ENCODE assay signal across 8 cellular contexts in genomic region chr15:74127255-74127953, GRCh38. TPM values are rescaled to one million over a fixed set of nuclear protein-coding genes. Genes with fewer than 3 reads are reported as not detected.
DNase-seq lines count a peak whose midpoint lies in the region; ATAC-seq and TF ChIP-seq lines count a peak whose summit lies in the region.

No MANE protein-coding gene starts in this region.

- 8% methylated on average over 44 of the region's 44 CpGs for WGBS in urinary bladder

- peak; percentile 99 to 100 for TF ChIP-seq CTCF in right atrium auricular region (IDR thresholded peaks at IDR 0.05)

- peak overlapping the region; percentile 36 to 50 for H3K4me3 ChIP-seq in right atrium auricular region
- H3K4me3 ChIP-seq in urinary bladder (ENCODE audit: low read depth, low read length), result peak overlapping the region; percentile 11

- H3K9me3 ChIP-seq in right atrium auricular region, result no peaks in the 10 kb centered on the region

- peaks cover 7 to 31% of the 10 kb centered on the region in 2 donors for H3K27me3 ChIP-seq in right atrium auricular region

- DNase-seq in 8988T (peak; percentile 89), NCI-H1417 (lab: John Stamatoyannopoulos, UW) (peak; percentile 91 to 98 (median 97)), T-helper 2 cell (peak; percentile 46 to 81 (median 70)), amniotic stem cell (lab: John Stamatoyannopoulos, UW) (peak; percentile 57), right atrium auricular region (ENCODE audit: low spot score) (peak; percentile 93), putamen (ENCODE audit: low spot score) (peak; percentile 75)

- H3K27ac ChIP-seq in right atrium auricular region, result peak overlapping the region in 1 of 2 donors; percentile 52
- no peak overlapping the region for H3K27ac ChIP-seq in urinary bladder (ENCODE audit: low read depth)

- H3K4me1 ChIP-seq in right atrium auricular region, result peaks cover 0 to 35% of the 10 kb centered on the region in 2 donors
- H3K4me1 ChIP-seq in urinary bladder (ENCODE audit: insufficient read depth), result no peaks in the 10 kb centered on the region

- H3K36me3 ChIP-seq in right atrium auricular region (no peaks in the 10 kb centered on the region), urinary bladder (ENCODE audit: insufficient read depth) (no peaks in the 10 kb centered on the region)

- ATAC-seq in GM18909 (IDR thresholded peaks at IDR 0.05; ENCODE audit: poor library complexity, unreplicated experiment), result peak; percentile 67

RNA-seq across cellular contexts. Expression of gene ISLR2, which starts 3.0 kb away (rescaled TPM):
- total RNA-seq in right atrium auricular region (1 to 10 TPM in 1 of 2 donors, under 1 TPM in 1; 0.31 to 2.6 TPM), urinary bladder (2.9 TPM)
- 2.0 TPM for polyA plus RNA-seq in urinary bladder

RNA-seq across cellular contexts. Expression of gene GOLGA6A, which starts 45.1 kb away (rescaled TPM):
- total RNA-seq in right atrium auricular region (not detected), urinary bladder (not detected)
- 0.06 TPM for polyA plus RNA-seq in urinary bladder

RNA-seq across cellular contexts. Expression of gene ISLR, which starts 46.1 kb away (rescaled TPM):
- total RNA-seq in right atrium auricular region, result 10 to 100 TPM; 51.9 to 59.9 TPM
- total RNA-seq in urinary bladder, result 110 TPM
- polyA plus RNA-seq in urinary bladder, result 82.1 TPM
